Comparison of ENCODE assay signal across 8 cellular contexts in genomic region chr11:58579192-58580129, GRCh38. TPM values are rescaled to one million over a fixed set of nuclear protein-coding genes. Genes with fewer than 3 reads are reported as not detected.
DNase-seq lines count a peak whose midpoint lies in the region; ATAC-seq and TF ChIP-seq lines count a peak whose summit lies in the region.

No MANE protein-coding gene starts in this region.

- H3K4me3 Mint-ChIP-seq in WTC11: peak overlapping the region; percentile 96

- intact Hi-C loops in spleen (cut with DNase I; ENCODE audit: low total_unique reads): no loop called here

- H3K27me3 ChIP-seq in spleen (replicated peaks in 1 of 7): no peaks in the 10 kb centered on the region

- ATAC-seq in GM18873 (IDR thresholded peaks at IDR 0.05; ENCODE audit: low FRiP score, unreplicated experiment) (peak; percentile 42), HG03159 (IDR thresholded peaks at IDR 0.05; ENCODE audit: unreplicated experiment) (peak; percentile 46), WTC11 (peak; percentile 13)

- peak in 2 of 3 donors; percentile 32 to 69 for TF ChIP-seq POLR2A in spleen (IDR thresholded peaks at IDR 0.05)

- H3K9me3 ChIP-seq in spleen: no peaks in the 10 kb centered on the region

- POLR2A ChIA-PET in WTC11 (lab: Charles Lee): no interaction called here

- WGBS in spleen, 5 donors: 0 to 1% (median 1%) methylated on average over 29 to 78 of the region's 78 CpGs

- peak overlapping the region; percentile 85 to 88 for H3K4me3 ChIP-seq in cardiac fibroblast (replicated peaks in 1 of 2; ENCODE audit: low read depth in 2 of 2, low read length in 2 of 2)
- peak overlapping the region; percentile 81 to 99 (median 94) for H3K4me3 ChIP-seq in spleen

- H3K36me3 Mint-ChIP-seq in WTC11: peaks cover 2% of the 10 kb centered on the region; the same call in 1 of the 2 replicates

- TF ChIP-seq CTCF in WTC11 (IDR thresholded peaks at IDR 0.05): 0 out of 2 replicates have a peak, but pooled peaks have one; percentile 24
- peak; percentile 71 for TF ChIP-seq CTCF in cardiac fibroblast (IDR thresholded peaks at IDR 0.05; ENCODE audit: low read depth, low read length)
- TF ChIP-seq CTCF in spleen (IDR thresholded peaks at IDR 0.05 in 8 of 11, conservative IDR thresholded peaks at IDR 0.05 in 3 of 11): peak; percentile 80 to 99 (median 92)

- no peaks in the 10 kb centered on the region for H3K27me3 Mint-ChIP-seq in WTC11 (ENCODE audit: low read depth)

- H3K27ac Mint-ChIP-seq in WTC11: peak overlapping the region; percentile 98

- peak overlapping the region; percentile 98 to 100 (median 100) for H3K27ac ChIP-seq in spleen

- H3K36me3 ChIP-seq in spleen: peaks cover 0 to 8% (median 0%) of the 10 kb centered on the region in 6 donors

- H3K4me1 Mint-ChIP-seq in WTC11: peaks cover 38% of the 10 kb centered on the region

- CTCF ChIA-PET in WTC11 (lab: Charles Lee): interaction anchor here (3.9 kb wide), 1 partner anchor 12 kb away, joined by 37 read pairs; no protein-coding TSS in a partner anchor

- DNase-seq in AG08395 (ENCODE audit: low spot score) (peak; percentile 82), NCI-H2227 (lab: John Stamatoyannopoulos, UW; ENCODE audit: unreplicated experiment) (peak; percentile 92), WTC11 (ENCODE audit: low spot score) (peak; percentile 83), cardiac fibroblast (ENCODE audit: low read depth in 2 of 2) (peak; percentile 93 to 94), iris pigment epithelial cell (ENCODE audit: low read depth) (peak; percentile 92), spleen (peak; percentile 97)

- peaks cover 47 to 80% (median 76%) of the 10 kb centered on the region in 6 donors for H3K4me1 ChIP-seq in spleen

- no peaks in the 10 kb centered on the region for H3K9me3 Mint-ChIP-seq in WTC11

TF ChIP-seq in WTC11, 78 proteins besides CTCF, POLR2A, EP300 and RAD21 (continues in another document):
- no peak for TF ChIP-seq STAT6 (CRISPR knock-in tag; conservative IDR thresholded peaks at IDR 0.05; ENCODE audit: low read depth)
- TF ChIP-seq ZNF219 (CRISPR knock-in tag; IDR thresholded peaks at IDR 0.05; ENCODE audit: borderline replicate concordance): 0 out of 2 replicates have a peak, but pooled peaks have one; percentile 62
- peak; percentile 87; the same call in 1 of the 2 replicates for TF ChIP-seq FOXP4 (CRISPR knock-in tag; IDR thresholded peaks at IDR 0.05)
- peak; percentile 96 for TF ChIP-seq USF1 (CRISPR knock-in tag; IDR thresholded peaks at IDR 0.05)
- TF ChIP-seq FOXK1 (CRISPR knock-in tag; IDR thresholded peaks at IDR 0.05): peak; percentile 16; the same call in 1 of the 2 replicates
- TF ChIP-seq MAX (CRISPR knock-in tag; IDR thresholded peaks at IDR 0.05): peak; percentile 89
- TF ChIP-seq TEAD4 (CRISPR knock-in tag; IDR thresholded peaks at IDR 0.05): 0 out of 2 replicates have a peak, but pooled peaks have one; percentile 13
- no peak for TF ChIP-seq TEAD1 (CRISPR knock-in tag; IDR thresholded peaks at IDR 0.05)
- TF ChIP-seq TP53 (CRISPR knock-in tag; IDR thresholded peaks at IDR 0.05): 0 out of 2 replicates have a peak, but pooled peaks have one; percentile 22
- TF ChIP-seq, protein P1, sequence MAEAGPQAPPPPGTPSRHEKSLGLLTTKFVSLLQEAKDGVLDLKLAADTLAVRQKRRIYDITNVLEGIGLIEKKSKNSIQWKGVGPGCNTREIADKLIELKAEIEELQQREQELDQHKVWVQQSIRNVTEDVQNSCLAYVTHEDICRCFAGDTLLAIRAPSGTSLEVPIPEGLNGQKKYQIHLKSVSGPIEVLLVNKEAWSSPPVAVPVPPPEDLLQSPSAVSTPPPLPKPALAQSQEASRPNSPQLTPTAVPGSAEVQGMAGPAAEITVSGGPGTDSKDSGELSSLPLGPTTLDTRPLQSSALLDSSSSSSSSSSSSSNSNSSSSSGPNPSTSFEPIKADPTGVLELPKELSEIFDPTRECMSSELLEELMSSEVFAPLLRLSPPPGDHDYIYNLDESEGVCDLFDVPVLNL (CRISPR knock-in tag; IDR thresholded peaks at IDR 0.05; ENCODE audit: borderline replicate concordance, low read depth): 0 out of 2 replicates have a peak, but pooled peaks have one; percentile 36
- peak; percentile 73; the same call in 1 of the 2 replicates for TF ChIP-seq FOXP1 (CRISPR knock-in tag; IDR thresholded peaks at IDR 0.05; ENCODE audit: borderline replicate concordance)
- peak; percentile 87; the same call in 1 of the 2 replicates for TF ChIP-seq HMGXB4 (CRISPR knock-in tag; IDR thresholded peaks at IDR 0.05)
- TF ChIP-seq ZNF423 (CRISPR knock-in tag; IDR thresholded peaks at IDR 0.05): peak; percentile 42; the same call in 1 of the 2 replicates
- TF ChIP-seq ZNF232 (CRISPR knock-in tag; IDR thresholded peaks at IDR 0.05): no peak
- TF ChIP-seq JUN (CRISPR knock-in tag; IDR thresholded peaks at IDR 0.05): no peak
- 0 out of 2 replicates have a peak, but pooled peaks have one; percentile 34 for TF ChIP-seq CREB1 (CRISPR knock-in tag; IDR thresholded peaks at IDR 0.05)
- TF ChIP-seq GABPB1 (CRISPR knock-in tag; IDR thresholded peaks at IDR 0.05): peak; percentile 75

RNA-seq across cellular contexts. Expression of gene ZFP91, which starts 0.6 kb away (rescaled TPM):
- total RNA-seq in WTC11 (2021): 27.0 to 29.0 TPM (median 28.1 TPM) in 3 replicates
- total RNA-seq in spleen: 10 to 100 TPM; 42.9 to 53.4 (median 49.4) TPM
- polyA plus RNA-seq in spleen: 10 to 100 TPM; 10.1 to 17.5 (median 10.2) TPM

RNA-seq across cellular contexts. Expression of gene LPXN, which starts 3.8 kb away (rescaled TPM):
- total RNA-seq in WTC11 (2021): 2.1 to 2.7 TPM (median 2.6 TPM) in 3 replicates
- 10 to 100 TPM; 50.8 to 83.7 (median 65.9) TPM for total RNA-seq in spleen
- polyA plus RNA-seq in spleen: 10 to 100 TPM; 56.8 to 70.0 (median 62.3) TPM

RNA-seq across cellular contexts. Expression of gene CNTF, which starts 43.0 kb away (rescaled TPM):
- total RNA-seq in WTC11 (2021): 0.55 to 1.6 TPM (median 0.82 TPM) in 3 replicates
- total RNA-seq in spleen: 1 to 10 TPM; 1.1 to 3.7 (median 2.0) TPM
- under 1 TPM; 0.09 to 0.32 (median 0.11) TPM for polyA plus RNA-seq in spleen

Comparison
In these comparisons a context has a peak if more than half of its experiments do, and no peak if none do; other contexts are left out.
1. Peak in every context shown above with its lines: DNase-seq, ATAC-seq, H3K4me3 ChIP-seq and H3K27ac ChIP-seq.
2. CTCF ChIP-seq: peak in every context shown above with its lines; median percentile 92 in spleen; 71 in cardiac fibroblast; 24 in WTC11.
3. RNA of gene LPXN, which starts 3.8 kb away (total RNA-seq): 50.8 to 83.7 TPM in spleen; 2.1 to 2.7 TPM in WTC11; every median in the first group is over 10 times any median in the second.